ENCODE assay signal across 9 cellular contexts in genomic region chr16:73049051-73049910, GRCh38. TPM values are rescaled to one million over a fixed set of nuclear protein-coding genes. Genes with fewer than 3 reads are reported as not detected.
DNase-seq lines count a peak whose midpoint lies in the region; ATAC-seq and TF ChIP-seq lines count a peak whose summit lies in the region.
"Had no signal": no experiment of that assay in that cellular context is flagged by ENCODE, and none has a peak within 500 bp of the region (broad histone marks: within the 10 kb centered on the region; RNA-seq: fewer than 3 reads in every experiment).

No MANE protein-coding gene starts in this region.

- 78 to 85% methylated on average over 13 of the region's 13 CpGs for WGBS in lung, 2 donors

- no peak for TF ChIP-seq CTCF in brain (conservative IDR thresholded peaks at IDR 0.05)
- TF ChIP-seq CTCF in lung (IDR thresholded peaks at IDR 0.05; ENCODE audit: control extremely low read depth, extremely low read depth) = no peak
- TF ChIP-seq CTCF in thoracic aorta (IDR thresholded peaks at IDR 0.05) = no peak

- H3K27ac Mint-ChIP-seq in activated CD4-positive, alpha-beta T cell treated with anti-CD3 and anti-CD28 coated beads, Interleukin-2, amount 10 ng/mL, durations not matched to agents 7 days and 5 days = no peak overlapping the region
- H3K27ac Mint-ChIP-seq in brain = peak overlapping the region in 3 of 5 experiments; percentile 59 to 90 (median 65)
- no peak overlapping the region for H3K27ac Mint-ChIP-seq in T-helper 2 cell treated with Interferon-gamma antibody and Interleukin-4, amounts not matched to agents 5 μg/mL and 100 μg/mL, for 36 hours
- H3K27ac Mint-ChIP-seq: CD4-positive, alpha-beta T cell had no signal

- POLR2A ChIA-PET in activated CD4-positive, alpha-beta T cell treated with anti-CD3 and anti-CD28 coated beads, Interleukin-2, amount 10 ng/mL, durations not matched to agents 7 days and 5 days (lab: Charles Lee) = no interaction called here

- no peak overlapping the region for H3K4me3 ChIP-seq in lung
- peak overlapping the region; percentile 89 for H3K4me3 ChIP-seq in thoracic aorta

- peaks cover 44% of the 10 kb centered on the region for H3K27me3 Mint-ChIP-seq in activated CD4-positive, alpha-beta T cell treated with anti-CD3 and anti-CD28 coated beads, Interleukin-2, amount 10 ng/mL, durations not matched to agents 7 days and 5 days
- H3K27me3 Mint-ChIP-seq in brain = no peaks in the 10 kb centered on the region
- H3K27me3 Mint-ChIP-seq in T-helper 2 cell treated with Interferon-gamma antibody and Interleukin-4, amounts not matched to agents 5 μg/mL and 100 μg/mL, for 36 hours (ENCODE audit: low read depth) = peaks cover 34% of the 10 kb centered on the region

- no peaks in the 10 kb centered on the region for H3K9me3 Mint-ChIP-seq in activated CD4-positive, alpha-beta T cell treated with anti-CD3 and anti-CD28 coated beads, Interleukin-2, amount 10 ng/mL, durations not matched to agents 7 days and 5 days
- H3K9me3 Mint-ChIP-seq in brain = no peaks in the 10 kb centered on the region
- no peaks in the 10 kb centered on the region for H3K9me3 Mint-ChIP-seq in T-helper 2 cell treated with Interferon-gamma antibody and Interleukin-4, amounts not matched to agents 5 μg/mL and 100 μg/mL, for 36 hours
- H3K9me3 Mint-ChIP-seq: CD4-positive, alpha-beta T cell had no signal

- H3K4me1 Mint-ChIP-seq in activated CD4-positive, alpha-beta T cell treated with anti-CD3 and anti-CD28 coated beads, Interleukin-2, amount 10 ng/mL, durations not matched to agents 7 days and 5 days = peaks cover 4% of the 10 kb centered on the region
- peaks cover 32% of the 10 kb centered on the region for H3K4me1 Mint-ChIP-seq in brain
- H3K4me1 Mint-ChIP-seq in T-helper 2 cell treated with Interferon-gamma antibody and Interleukin-4, amounts not matched to agents 5 μg/mL and 100 μg/mL, for 36 hours (ENCODE audit: low read depth) = no peaks in the 10 kb centered on the region

- ATAC-seq in lung (ENCODE audit: insufficient read depth, low FRiP score) (no peak), thoracic aorta (ENCODE audit: insufficient number of reproducible peaks, low FRiP score, low read depth) (no peak), HG03139 (IDR thresholded peaks at IDR 0.05; ENCODE audit: unreplicated experiment) (no peak)

- no peak for DNase-seq in activated CD4-positive, alpha-beta T cell treated with anti-CD3 and anti-CD28 coated beads, Interleukin-2, amount 10 ng/mL, durations not matched to agents 7 days and 5 days
- DNase-seq in activated CD4-positive, alpha-beta T cell treated with anti-CD3 and anti-CD28 coated beads for 4 hours = no peak
- DNase-seq in lung (ENCODE audit: low spot score) = no peak
- DNase-seq in thoracic aorta (ENCODE audit: low spot score) = no peak
- DNase-seq in DMS153 (lab: John Stamatoyannopoulos, UW) = no peak
- DNase-seq in T-helper 2 cell treated with Interferon-gamma antibody and Interleukin-4, amounts not matched to agents 5 μg/mL and 100 μg/mL, for 36 hours (ENCODE audit: low spot score) = no peak
- DNase-seq: CD4-positive, alpha-beta T cell had no signal

- CTCF ChIA-PET in activated CD4-positive, alpha-beta T cell treated with anti-CD3 and anti-CD28 coated beads, Interleukin-2, amount 10 ng/mL, durations not matched to agents 7 days and 5 days (lab: Charles Lee) = interaction anchor here (1.7 kb wide), 1 partner anchor 9 kb away, joined by 4 read pairs; no protein-coding TSS in a partner anchor

- H3K4me3 Mint-ChIP-seq in activated CD4-positive, alpha-beta T cell treated with anti-CD3 and anti-CD28 coated beads, Interleukin-2, amount 10 ng/mL, durations not matched to agents 7 days and 5 days = peak overlapping the region; percentile 29
- peak overlapping the region in 4 of 5 experiments; percentile 78 to 83 (median 82) for H3K4me3 Mint-ChIP-seq in brain
- H3K4me3 Mint-ChIP-seq in T-helper 2 cell treated with Interferon-gamma antibody and Interleukin-4, amounts not matched to agents 5 μg/mL and 100 μg/mL, for 36 hours = no peak overlapping the region
- H3K4me3 Mint-ChIP-seq: CD4-positive, alpha-beta T cell had no signal

- H3K27ac ChIP-seq in lung (ENCODE audit: low read depth in 1 of 2, low read length in 1 of 2) (peak overlapping the region; percentile 87 to 95), thoracic aorta (peak overlapping the region; percentile 95 to 99)

- H3K4me1 ChIP-seq in lung (ENCODE audit: control insufficient read depth in 2 of 2, insufficient read depth in 2 of 2, low read length in 2 of 2) = peaks cover 6 to 9% of the 10 kb centered on the region in 2 donors
- peaks cover 63 to 87% of the 10 kb centered on the region in 2 donors for H3K4me1 ChIP-seq in thoracic aorta (ENCODE audit: control insufficient read depth in 1 of 2, low read depth in 2 of 2)

- H3K27me3 ChIP-seq in lung (ENCODE audit: control insufficient read depth, insufficient read depth) = no peaks in the 10 kb centered on the region
- H3K27me3 ChIP-seq in thoracic aorta (replicated peaks; ENCODE audit: insufficient read depth) = no peaks in the 10 kb centered on the region

- no peaks in the 10 kb centered on the region for H3K36me3 Mint-ChIP-seq in activated CD4-positive, alpha-beta T cell treated with anti-CD3 and anti-CD28 coated beads, Interleukin-2, amount 10 ng/mL, durations not matched to agents 7 days and 5 days (ENCODE audit: low read depth)
- no peaks in the 10 kb centered on the region for H3K36me3 Mint-ChIP-seq in brain
- no peaks in the 10 kb centered on the region for H3K36me3 Mint-ChIP-seq in T-helper 2 cell treated with Interferon-gamma antibody and Interleukin-4, amounts not matched to agents 5 μg/mL and 100 μg/mL, for 36 hours (ENCODE audit: low read depth)

- H3K9me3 ChIP-seq in lung (ENCODE audit: control insufficient read depth in 2 of 2, insufficient read depth in 1 of 2, low read length in 1 of 2) (peaks cover 0 to 2% of the 10 kb centered on the region in 2 donors), thoracic aorta (no peaks in the 10 kb centered on the region)

- H3K36me3 ChIP-seq in lung (ENCODE audit: control insufficient read depth in 2 of 2, insufficient read depth in 2 of 2, low read length in 2 of 2) = no peaks in the 10 kb centered on the region
- H3K36me3 ChIP-seq in thoracic aorta = no peaks in the 10 kb centered on the region

RNA-seq across cellular contexts. Expression of gene ZFHX3, which starts 1.4 kb away (rescaled TPM):
- total RNA-seq in activated CD4-positive, alpha-beta T cell treated with anti-CD3 and anti-CD28 coated beads, Interleukin-2, amount 10 ng/mL, durations not matched to agents 7 days and 5 days = 1 to 10 TPM; 1.5 to 1.6 TPM
- 7.6 TPM for polyA plus RNA-seq in brain (ENCODE audit: insufficient read depth, low read depth, low replicate concordance)
- total RNA-seq in lung = 10 to 100 TPM; 25.0 to 32.7 TPM
- polyA plus RNA-seq in lung = 1 to 10 TPM; 2.6 to 4.4 TPM
- 10 to 100 TPM; 57.7 to 70.1 TPM for total RNA-seq in thoracic aorta

Comparison
In these comparisons a context has a peak if more than half of its experiments do, and no peak if none do; other contexts are left out.
1. H3K27ac Mint-ChIP-seq: peak in brain (3 of 5); none in activated CD4-positive, alpha-beta T cell treated with anti-CD3 and anti-CD28 coated beads, Interleukin-2, amount 10 ng/mL, durations not matched to agents 7 days and 5 days (single experiment) and T-helper 2 cell treated with Interferon-gamma antibody and Interleukin-4, amounts not matched to agents 5 μg/mL and 100 μg/mL, for 36 hours (single experiment).
2. RNA of gene ZFHX3, which starts 1.4 kb away (total RNA-seq): 57.7 to 70.1 TPM in thoracic aorta and 25.0 to 32.7 TPM in lung; 1.5 to 1.6 TPM in activated CD4-positive, alpha-beta T cell treated with anti-CD3 and anti-CD28 coated beads, Interleukin-2, amount 10 ng/mL, durations not matched to agents 7 days and 5 days; every median in the first group is over 4 times any median in the second.